ENCODE assay signal across 1 cellular context in genomic region chr20:38432292-38432691, GRCh38.
TF ChIP-seq lines count a peak whose summit lies in the region.

No MANE protein-coding gene starts in this region.

TF ChIP-seq in HepG2, 621 proteins besides CTCF, POLR2A, EP300 and RAD21 (continued from another document):
- TF ChIP-seq ATF6 (CRISPR knock-in tag; conservative IDR thresholded peaks at IDR 0.05) (no peak), GTF3A (CRISPR knock-in tag; conservative IDR thresholded peaks at IDR 0.05) (no peak), ZNF891 (CRISPR knock-in tag; IDR thresholded peaks at IDR 0.05) (no peak)
